1 cellular context compared by ENCODE assay signal in the genomic region with DNA sequence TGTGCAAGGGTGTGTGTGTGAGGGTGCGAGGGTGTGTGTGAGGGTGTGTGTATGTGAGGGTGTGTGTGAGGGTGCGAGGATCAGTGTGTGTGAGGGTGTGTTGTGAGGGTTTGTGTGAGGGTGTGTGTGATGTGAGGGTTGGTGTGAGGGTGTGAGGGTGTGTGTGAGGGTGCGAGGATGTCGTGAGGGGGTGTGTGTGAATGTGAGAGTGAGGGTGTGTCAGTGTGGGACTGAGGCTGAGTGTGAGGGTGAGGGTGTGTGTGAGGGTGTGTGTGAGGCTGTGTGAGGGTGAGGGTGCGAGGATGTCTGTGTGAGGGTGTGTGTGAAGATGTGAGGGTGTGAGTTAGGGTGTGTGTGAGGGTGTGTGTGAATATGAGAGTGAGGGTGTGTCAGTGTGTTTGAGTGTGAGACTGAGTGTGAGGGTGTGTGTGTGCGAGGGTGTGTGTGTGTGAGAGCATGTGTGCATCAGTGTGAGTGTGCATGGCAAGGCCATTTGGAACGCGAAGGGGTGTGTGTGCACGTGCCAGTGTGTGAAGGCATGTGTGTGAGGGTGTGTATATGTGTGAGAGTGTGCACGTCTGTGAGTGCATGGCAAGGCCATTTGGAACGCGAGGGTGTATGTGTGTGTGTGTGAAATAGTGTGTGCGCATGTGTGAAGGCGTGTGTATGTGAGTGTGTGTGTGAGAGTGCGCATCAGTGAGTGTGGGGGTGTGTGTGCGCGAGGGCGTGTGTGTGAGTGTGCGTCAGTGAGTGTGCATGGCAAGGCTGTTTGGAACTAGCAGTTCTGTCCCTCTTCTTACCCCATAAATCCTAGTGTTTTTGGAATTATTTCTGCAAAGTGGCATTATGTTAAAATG.
TF ChIP-seq lines count a peak whose summit lies in the region.

No MANE protein-coding gene starts in this region.

TF ChIP-seq in HepG2, 621 proteins besides CTCF, POLR2A, EP300 and RAD21 (continued from another document):
- TF ChIP-seq, protein P1, sequence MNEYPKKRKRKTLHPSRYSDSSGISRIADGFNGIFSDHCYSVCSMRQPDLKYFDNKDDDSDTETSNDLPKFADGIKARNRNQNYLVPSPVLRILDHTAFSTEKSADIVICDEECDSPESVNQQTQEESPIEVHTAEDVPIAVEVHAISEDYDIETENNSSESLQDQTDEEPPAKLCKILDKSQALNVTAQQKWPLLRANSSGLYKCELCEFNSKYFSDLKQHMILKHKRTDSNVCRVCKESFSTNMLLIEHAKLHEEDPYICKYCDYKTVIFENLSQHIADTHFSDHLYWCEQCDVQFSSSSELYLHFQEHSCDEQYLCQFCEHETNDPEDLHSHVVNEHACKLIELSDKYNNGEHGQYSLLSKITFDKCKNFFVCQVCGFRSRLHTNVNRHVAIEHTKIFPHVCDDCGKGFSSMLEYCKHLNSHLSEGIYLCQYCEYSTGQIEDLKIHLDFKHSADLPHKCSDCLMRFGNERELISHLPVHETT (CRISPR knock-in tag; conservative IDR thresholded peaks at IDR 0.05): no peak
- no peak for TF ChIP-seq KMT2B (CRISPR knock-in tag; IDR thresholded peaks at IDR 0.05)
- no peak for TF ChIP-seq ZMYM4 (CRISPR knock-in tag; IDR thresholded peaks at IDR 0.05)
- TF ChIP-seq CCDC6 (CRISPR knock-in tag; IDR thresholded peaks at IDR 0.05): no peak
- TF ChIP-seq ZBTB26 (CRISPR knock-in tag; IDR thresholded peaks at IDR 0.05; ENCODE audit: borderline replicate concordance): no peak
- 0 out of 2 replicates have a peak, but pooled peaks have one; percentile 26 for TF ChIP-seq ZFYVE20 (CRISPR knock-in tag; IDR thresholded peaks at IDR 0.05; ENCODE audit: borderline replicate concordance, low read depth)
- no peak for TF ChIP-seq ZBTB4 (CRISPR knock-in tag; IDR thresholded peaks at IDR 0.05; ENCODE audit: borderline replicate concordance)
- TF ChIP-seq ZNF574 (CRISPR knock-in tag; IDR thresholded peaks at IDR 0.05): no peak
- TF ChIP-seq MAFG (CRISPR knock-in tag; IDR thresholded peaks at IDR 0.05): no peak
- TF ChIP-seq, protein P2, sequence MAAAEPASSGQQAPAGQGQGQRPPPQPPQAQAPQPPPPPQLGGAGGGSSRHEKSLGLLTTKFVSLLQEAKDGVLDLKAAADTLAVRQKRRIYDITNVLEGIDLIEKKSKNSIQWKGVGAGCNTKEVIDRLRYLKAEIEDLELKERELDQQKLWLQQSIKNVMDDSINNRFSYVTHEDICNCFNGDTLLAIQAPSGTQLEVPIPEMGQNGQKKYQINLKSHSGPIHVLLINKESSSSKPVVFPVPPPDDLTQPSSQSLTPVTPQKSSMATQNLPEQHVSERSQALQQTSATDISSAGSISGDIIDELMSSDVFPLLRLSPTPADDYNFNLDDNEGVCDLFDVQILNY (CRISPR knock-in tag; conservative IDR thresholded peaks at IDR 0.05): no peak
- TF ChIP-seq AGO1 (IDR thresholded peaks at IDR 0.05; ENCODE audit: low read depth, low read length, poor library complexity, severe bottlenecking): no peak
- TF ChIP-seq DNMT1 (CRISPR knock-in tag; IDR thresholded peaks at IDR 0.05): peak; percentile 54; the same call in 1 of the 2 replicates
- TF ChIP-seq ZNF646 (CRISPR knock-in tag; IDR thresholded peaks at IDR 0.05): 0 out of 2 replicates have a peak, but pooled peaks have one; percentile 61
- 0 out of 2 replicates have a peak, but pooled peaks have one; percentile 12 for TF ChIP-seq RAD51 (IDR thresholded peaks at IDR 0.05; ENCODE audit: borderline replicate concordance)
- no peak for TF ChIP-seq SMARCC2 (IDR thresholded peaks at IDR 0.05)
- TF ChIP-seq ESRRA (CRISPR knock-in tag; IDR thresholded peaks at IDR 0.05; ENCODE audit: low read depth): no peak
- no peak for TF ChIP-seq CENPX (CRISPR knock-in tag; IDR thresholded peaks at IDR 0.05)
- TF ChIP-seq, protein P3, sequence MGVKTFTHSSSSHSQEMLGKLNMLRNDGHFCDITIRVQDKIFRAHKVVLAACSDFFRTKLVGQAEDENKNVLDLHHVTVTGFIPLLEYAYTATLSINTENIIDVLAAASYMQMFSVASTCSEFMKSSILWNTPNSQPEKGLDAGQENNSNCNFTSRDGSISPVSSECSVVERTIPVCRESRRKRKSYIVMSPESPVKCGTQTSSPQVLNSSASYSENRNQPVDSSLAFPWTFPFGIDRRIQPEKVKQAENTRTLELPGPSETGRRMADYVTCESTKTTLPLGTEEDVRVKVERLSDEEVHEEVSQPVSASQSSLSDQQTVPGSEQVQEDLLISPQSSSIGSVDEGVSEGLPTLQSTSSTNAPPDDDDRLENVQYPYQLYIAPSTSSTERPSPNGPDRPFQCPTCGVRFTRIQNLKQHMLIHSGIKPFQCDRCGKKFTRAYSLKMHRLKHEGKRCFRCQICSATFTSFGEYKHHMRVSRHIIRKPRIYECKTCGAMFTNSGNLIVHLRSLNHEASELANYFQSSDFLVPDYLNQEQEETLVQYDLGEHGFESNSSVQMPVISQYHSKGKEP (CRISPR knock-in tag; IDR thresholded peaks at IDR 0.05): no peak
- no peak for TF ChIP-seq HIVEP1 (CRISPR knock-in tag; IDR thresholded peaks at IDR 0.05)
- TF ChIP-seq ZBTB46 (CRISPR knock-in tag; IDR thresholded peaks at IDR 0.05; ENCODE audit: borderline replicate concordance): no peak
- TF ChIP-seq ZSCAN12 (CRISPR knock-in tag; IDR thresholded peaks at IDR 0.05): no peak
- no peak for TF ChIP-seq ARNT2 (CRISPR knock-in tag; IDR thresholded peaks at IDR 0.05; ENCODE audit: low read depth)
- TF ChIP-seq, protein P4, sequence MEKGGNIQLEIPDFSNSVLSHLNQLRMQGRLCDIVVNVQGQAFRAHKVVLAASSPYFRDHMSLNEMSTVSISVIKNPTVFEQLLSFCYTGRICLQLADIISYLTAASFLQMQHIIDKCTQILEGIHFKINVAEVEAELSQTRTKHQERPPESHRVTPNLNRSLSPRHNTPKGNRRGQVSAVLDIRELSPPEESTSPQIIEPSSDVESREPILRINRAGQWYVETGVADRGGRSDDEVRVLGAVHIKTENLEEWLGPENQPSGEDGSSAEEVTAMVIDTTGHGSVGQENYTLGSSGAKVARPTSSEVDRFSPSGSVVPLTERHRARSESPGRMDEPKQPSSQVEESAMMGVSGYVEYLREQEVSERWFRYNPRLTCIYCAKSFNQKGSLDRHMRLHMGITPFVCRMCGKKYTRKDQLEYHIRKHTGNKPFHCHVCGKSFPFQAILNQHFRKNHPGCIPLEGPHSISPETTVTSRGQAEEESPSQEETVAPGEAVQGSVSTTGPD (CRISPR knock-in tag; IDR thresholded peaks at IDR 0.05): no peak
- no peak for TF ChIP-seq STAT5B (CRISPR knock-in tag; IDR thresholded peaks at IDR 0.05)
- TF ChIP-seq PPARG (CRISPR knock-in tag; conservative IDR thresholded peaks at IDR 0.05): no peak
- no peak for TF ChIP-seq ZNF543 (CRISPR knock-in tag; IDR thresholded peaks at IDR 0.05)
- TF ChIP-seq SNRNP70 (IDR thresholded peaks at IDR 0.05; ENCODE audit: low read depth, low read length): no peak
